ENCODE assay signal across 9 cellular contexts in genomic region chr3:99753268-99753975, GRCh38.
DNase-seq lines count a peak whose midpoint lies in the region; ATAC-seq, FAIRE-seq and TF ChIP-seq lines count a peak whose summit lies in the region.
"Had no signal": no experiment of that assay in that cellular context is flagged by ENCODE, and none has a peak within 500 bp of the region (broad histone marks: within the 10 kb centered on the region; RNA-seq: fewer than 3 reads in every experiment).

No MANE protein-coding gene starts in this region.

- H3K36me3 Mint-ChIP-seq in GM23338 (ENCODE audit: low read depth) = no peaks in the 10 kb centered on the region
- H3K36me3 Mint-ChIP-seq: IgD-negative memory B cell had no signal

- H2AFZ ChIP-seq in GM23338 = no peak overlapping the region
- no peak overlapping the region for H2AFZ ChIP-seq in Karpas-422 (ENCODE audit: low read length)

- FAIRE-seq in A204.1 (lab: Jason Lieb, UNC) = peak; percentile 84

- no peaks in the 10 kb centered on the region for H3K9me3 Mint-ChIP-seq in GM23338
- H3K9me3 Mint-ChIP-seq: IgD-negative memory B cell had no signal

- H3K4me1 ChIP-seq in GM23338 (ENCODE audit: insufficient read depth) (no peaks in the 10 kb centered on the region), Karpas-422 (ENCODE audit: low read length) (no peaks in the 10 kb centered on the region), SJCRH30 (no peaks in the 10 kb centered on the region)

- H3F3A ChIP-seq in GM23338 (replicated peaks; ENCODE audit: low read depth) = no peaks in the 10 kb centered on the region

- peaks cover 2% of the 10 kb centered on the region for H3K27me3 Mint-ChIP-seq in GM23338 (ENCODE audit: insufficient read depth, low read depth, poor library complexity)

- no peaks in the 10 kb centered on the region for H3K4me1 Mint-ChIP-seq in GM23338
- H3K4me1 Mint-ChIP-seq: IgD-negative memory B cell had no signal

- H3K4me2 ChIP-seq in GM23338 (no peak overlapping the region), Karpas-422 (ENCODE audit: low read depth, low read length, poor library complexity, severe bottlenecking) (no peak overlapping the region)

- H3K4me3 Mint-ChIP-seq in GM23338 = no peak overlapping the region
- H3K4me3 Mint-ChIP-seq: IgD-negative memory B cell had no signal

- peak; percentile 84 to 90 for TF ChIP-seq CTCF in GM23338 (conservative IDR thresholded peaks at IDR 0.05; ENCODE audit: low read depth in 2 of 2)

- DNase-seq in EL = peak; percentile 78
- peak; percentile 84 for DNase-seq in GM23338 (ENCODE audit: low spot score)
- peak; percentile 82 for DNase-seq in Karpas-422
- DNase-seq in SJCRH30 = peak; percentile 57 to 87
- peak; percentile 88 for DNase-seq in dermis blood vessel endothelial cell
- peak; percentile 87 for DNase-seq in lung microvascular endothelial cell (ENCODE audit: low read depth in 2 of 2)

- H3K9ac ChIP-seq in Karpas-422 (ENCODE audit: low read length) = no peak overlapping the region

- no peaks in the 10 kb centered on the region for H3K9me2 ChIP-seq in GM23338 (ENCODE audit: insufficient read depth)
- no peaks in the 10 kb centered on the region for H3K9me2 ChIP-seq in Karpas-422 (replicated peaks; ENCODE audit: insufficient read depth, low read length)

- no peak overlapping the region for H3K27ac ChIP-seq in GM23338 (ENCODE audit: low read depth)
- H3K27ac ChIP-seq in Karpas-422 (ENCODE audit: low read length) = no peak overlapping the region
- H3K27ac ChIP-seq in SJCRH30 = no peak overlapping the region

- H4K20me1 ChIP-seq in GM23338 (replicated peaks; ENCODE audit: insufficient read depth) (no peaks in the 10 kb centered on the region), Karpas-422 (ENCODE audit: insufficient read depth, low read depth, low read length) (no peaks in the 10 kb centered on the region)

- H3K27me3 ChIP-seq in GM23338 (ENCODE audit: insufficient read depth) (no peaks in the 10 kb centered on the region), Karpas-422 (ENCODE audit: low read length) (no peaks in the 10 kb centered on the region), SJCRH30 (no peaks in the 10 kb centered on the region)

- H3K36me3 ChIP-seq in GM23338 (ENCODE audit: insufficient read depth) (no peaks in the 10 kb centered on the region), Karpas-422 (ENCODE audit: insufficient read depth, low read length) (no peaks in the 10 kb centered on the region), SJCRH30 (no peaks in the 10 kb centered on the region)

- H3K9me3 ChIP-seq in Karpas-422 (ENCODE audit: low read length) (no peaks in the 10 kb centered on the region), SJCRH30 (replicated peaks) (no peaks in the 10 kb centered on the region)

- H3K79me2 ChIP-seq in GM23338 (replicated peaks; ENCODE audit: insufficient read depth) (no peaks in the 10 kb centered on the region), Karpas-422 (ENCODE audit: low read length) (no peaks in the 10 kb centered on the region)

- no peak overlapping the region for H3K27ac Mint-ChIP-seq in GM23338
- H3K27ac Mint-ChIP-seq: IgD-negative memory B cell had no signal

- H3K4me3 ChIP-seq in GM23338 (no peak overlapping the region), Karpas-422 (ENCODE audit: low read length) (no peak overlapping the region), SJCRH30 (no peak overlapping the region)

- ATAC-seq in GM23338 (peak; percentile 96), HG03432 (IDR thresholded peaks at IDR 0.05; ENCODE audit: unreplicated experiment) (no peak)

TF ChIP-seq in GM23338, 12 proteins besides CTCF, POLR2A, EP300 and RAD21 (continues in another document):
- no peak for TF ChIP-seq EZH2phosphoT487 (IDR thresholded peaks at IDR 0.05; ENCODE audit: unreplicated experiment)
- no peak for TF ChIP-seq ETS1 (IDR thresholded peaks at IDR 0.05)
- TF ChIP-seq ZNF331 (CRISPR knock-in tag; IDR thresholded peaks at IDR 0.05; ENCODE audit: low read depth) = no peak
- no peak for TF ChIP-seq CREB1 (CRISPR knock-in tag; IDR thresholded peaks at IDR 0.05; ENCODE audit: low read depth)
- TF ChIP-seq STAT1 (IDR thresholded peaks at IDR 0.05; ENCODE audit: unreplicated experiment) = no peak
- no peak for TF ChIP-seq POLR2AphosphoS5 (IDR thresholded peaks at IDR 0.05; ENCODE audit: low read depth)
- no peak for TF ChIP-seq NANOG (IDR thresholded peaks at IDR 0.05; ENCODE audit: borderline replicate concordance)
- no peak for TF ChIP-seq ZNF462 (CRISPR knock-in tag; IDR thresholded peaks at IDR 0.05)
- TF ChIP-seq EZH2 (IDR thresholded peaks at IDR 0.05; ENCODE audit: low read depth, unreplicated experiment) = no peak
- no peak for TF ChIP-seq ZNF114 (CRISPR knock-in tag; IDR thresholded peaks at IDR 0.05)
